In genomic region chr20:57897891-57898290, GRCh38 we compare ENCODE assay signal across 27 cellular contexts.
"Had no signal": no experiment of that assay in that cellular context is flagged by ENCODE, and none has a peak within 500 bp of the region (broad histone marks: within the 10 kb centered on the region; RNA-seq: fewer than 3 reads in every experiment).

No MANE protein-coding gene starts in this region.

- H3K4me2 ChIP-seq: neural progenitor cell, smooth muscle cell had no signal

- H3K36me3 ChIP-seq: heart left ventricle, left ventricle myocardium inferior, neural progenitor cell, neutrophil, ovary, right atrium auricular region, stomach, suprapubic skin, thoracic aorta, tibial artery, upper lobe of right lung had no signal

- H2AFZ ChIP-seq: neural progenitor cell had no signal

- H3K4me3 ChIP-seq: heart left ventricle, left ventricle myocardium inferior, lung, neural progenitor cell, ovary, right atrium auricular region, smooth muscle cell, stomach, suprapubic skin, thoracic aorta, tibial artery, upper lobe of right lung had no signal

- H3K27me3 ChIP-seq: neural progenitor cell, ovary, right atrium auricular region, suprapubic skin, upper lobe of right lung had no signal

- FAIRE-seq: islet of Langerhans, kidney had no signal

- ATAC-seq: heart left ventricle; stimulated activated naive B cell treated with anti-CD40 and anti-IgM and Interleukin-4, amounts not matched to agents 10 μg/mL and 1 μg/mL and 100 μg/mL, for 72 hours; stimulated activated naive CD8-positive, alpha-beta T cell treated with anti-CD3 and anti-CD28 coated beads, Interleukin-15, Interleukin-2, amounts not matched to agents 100 U/mL and 50 U/mL, for 24 hours; upper lobe of right lung had no signal

- H3K9ac ChIP-seq: neural progenitor cell had no signal

- H3K4me1 ChIP-seq: left ventricle myocardium inferior, right atrium auricular region, stomach, suprapubic skin, upper lobe of right lung had no signal

- DNase-seq: heart left ventricle; hypothalamus; immature natural killer cell; kidney; left ventricle myocardium inferior; mesendoderm; naive B cell; nephron progenitor cell; occipital lobe; ovary; stimulated activated CD4-positive, alpha-beta T cell treated with anti-CD3 and anti-CD28 coated beads, Interleukin-12 subunit alpha, Interleukin-12 subunit beta, amount 100 ng/mL, for 4 hours; stimulated activated CD4-positive, alpha-beta T cell treated with anti-CD3 and anti-CD28 coated beads, Interleukin-15, amount 100 ng/mL, for 24 hours; stimulated activated CD4-positive, alpha-beta T cell treated with anti-CD3 and anti-CD28 coated beads, Interleukin-2, amount 100 ng/mL, for 24 hours; stimulated activated CD4-positive, alpha-beta T cell treated with anti-CD3 and anti-CD28 coated beads, Interleukin-4, amount 100 ng/mL, for 1 hour; stimulated activated naive B cell treated with anti-CD40 and anti-IgM and Interleukin-4, amounts not matched to agents 10 μg/mL and 1 μg/mL and 100 μg/mL, for 72 hours; stimulated activated naive CD8-positive, alpha-beta T cell treated with anti-CD3 and anti-CD28 coated beads, Interleukin-15, Interleukin-2, amounts not matched to agents 100 U/mL and 50 U/mL, for 24 hours; stomach; tibial artery had no signal

- H3K27ac ChIP-seq: heart left ventricle, left ventricle myocardium inferior, neural progenitor cell, neutrophil, ovary, right atrium auricular region, stomach, suprapubic skin, thoracic aorta, tibial artery, upper lobe of right lung had no signal

- H3K9me3 ChIP-seq: heart left ventricle, left ventricle myocardium inferior, neutrophil, ovary, right atrium auricular region, stomach, suprapubic skin, thoracic aorta, tibial artery, upper lobe of right lung had no signal
